Comparison of ENCODE assay signal across 12 cellular contexts in the genomic region with DNA sequence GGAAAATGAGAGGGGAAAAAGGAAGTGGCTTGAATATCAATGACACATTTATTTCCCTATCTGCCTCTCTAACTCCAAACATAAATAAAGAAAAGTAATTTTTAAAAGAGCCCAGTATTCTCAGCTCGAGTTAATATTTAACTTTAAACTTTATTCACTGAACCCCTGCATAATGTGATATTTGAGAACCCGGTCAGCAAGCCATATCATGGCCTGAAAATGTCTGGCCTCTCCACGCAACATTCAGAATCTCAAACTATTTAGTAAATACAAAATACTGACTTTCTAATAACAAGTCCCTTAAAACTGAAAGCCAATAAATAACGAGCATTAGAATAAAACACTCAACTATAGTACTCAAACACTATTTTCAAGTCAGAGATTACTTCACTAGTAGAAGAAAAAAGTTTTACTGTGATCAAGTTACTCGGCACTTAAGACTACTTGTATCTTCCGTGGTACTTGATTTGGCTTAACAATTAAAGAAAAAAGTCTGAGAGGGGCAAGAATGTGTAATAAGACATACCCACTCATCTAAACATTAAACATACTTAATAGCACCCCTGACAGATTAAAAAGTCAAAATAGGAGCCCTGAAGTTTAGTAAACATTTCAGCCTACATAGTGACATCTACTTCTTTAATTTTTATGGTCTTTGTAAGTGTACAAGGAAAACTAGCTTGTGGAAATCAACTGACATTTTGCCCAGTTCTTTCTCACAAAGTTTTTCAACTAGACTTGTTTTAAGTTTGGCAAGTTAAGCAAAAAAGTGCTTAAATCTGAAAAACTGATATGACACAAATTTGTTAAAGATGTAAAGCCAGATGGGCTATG. TPM values are rescaled to one million over a fixed set of nuclear protein-coding genes. Genes with fewer than 3 reads are reported as not detected.
A peak's percentile ranks its signal among the peaks of the same experiment; 100 is the strongest.
DNase-seq lines count a peak whose midpoint lies in the region; ATAC-seq, FAIRE-seq and TF ChIP-seq lines count a peak whose summit lies in the region.
"Had no signal": no experiment of that assay in that cellular context is flagged by ENCODE, and none has a peak within 500 bp of the region (broad histone marks: within the 10 kb centered on the region; RNA-seq: fewer than 3 reads in every experiment).

No MANE protein-coding gene starts in this region.

- no peak overlapping the region; the same call in 1 of the 2 replicates for H3K9ac ChIP-seq in SK-N-SH

- no peak for FAIRE-seq in bronchial epithelial cell (lab: Jason Lieb, UNC)
- FAIRE-seq: A204.1, GM12878, TTC549 had no signal

- peaks cover 25 to 73% of the 10 kb centered on the region in 2 experiments; a peak in 3 of 4 replicates for H3K4me1 ChIP-seq in SK-N-SH (ENCODE audit: control insufficient read depth in 1 of 2, insufficient read depth in 2 of 2, low read depth in 1 of 2, low read length in 1 of 2)
- peaks cover 81% of the 10 kb centered on the region for H3K4me1 ChIP-seq in lower lobe of right lung

- H3K9me2 ChIP-seq in SK-N-SH = no peaks in the 10 kb centered on the region

- intact Hi-C loops in lower lobe of right lung (cut with DNase I) = no loop called here

- peak overlapping the region; percentile 54 for H3K4me3 Mint-ChIP-seq in type B pancreatic cell

- TF ChIP-seq EP300 in SK-N-SH (IDR thresholded peaks at IDR 0.05; ENCODE audit: borderline replicate concordance in 1 of 2, low read depth in 1 of 2, low read length in 1 of 2) = no peak

- no peak overlapping the region; a peak in 1 of 4 replicates for H3K4me3 ChIP-seq in SK-N-SH (ENCODE audit: low read depth in 2 of 2, low read length in 1 of 2)
- no peak overlapping the region for H3K4me3 ChIP-seq in bronchial epithelial cell (ENCODE audit: low read depth, low read length)
- H3K4me3 ChIP-seq in lower lobe of right lung = peak overlapping the region; percentile 6
- H3K4me3 ChIP-seq in brain microvascular endothelial cell (ENCODE audit: low read depth, low read length) = no peak overlapping the region
- H3K4me3 ChIP-seq: GM12878 had no signal

- peaks cover 100% of the 10 kb centered on the region for H3K79me2 ChIP-seq in SK-N-SH (ENCODE audit: insufficient read depth)

- no peaks in the 10 kb centered on the region for H3K9me3 Mint-ChIP-seq in type B pancreatic cell

- no peak for TF ChIP-seq RAD21 in SK-N-SH (IDR thresholded peaks at IDR 0.05; ENCODE audit: low read length)

- H3K27ac ChIP-seq in SK-N-SH (ENCODE audit: low read depth in 2 of 2, low read length in 1 of 2) (peak overlapping the region; percentile 11 to 30; a peak in 2 of 4 replicates), lower lobe of right lung (peak overlapping the region; percentile 68), brain microvascular endothelial cell (no peak overlapping the region)

- H3K4me2 ChIP-seq in SK-N-SH = peak overlapping the region; percentile 29

- no peaks in the 10 kb centered on the region for H3K27me3 Mint-ChIP-seq in type B pancreatic cell

- H4K20me1 ChIP-seq in SK-N-SH (ENCODE audit: insufficient read depth) = peaks cover 100% of the 10 kb centered on the region

- H3K27ac Mint-ChIP-seq in type B pancreatic cell = peak overlapping the region; percentile 73

- H3K36me3 ChIP-seq in SK-N-SH (replicated peaks in 1 of 2; ENCODE audit: control insufficient read depth in 1 of 2, insufficient read depth in 2 of 2, low read length in 1 of 2) (peaks cover 4 to 37% of the 10 kb centered on the region in 2 experiments), bronchial epithelial cell (ENCODE audit: control insufficient read depth, insufficient read depth, low read length) (no peaks in the 10 kb centered on the region), lower lobe of right lung (no peaks in the 10 kb centered on the region), brain microvascular endothelial cell (replicated peaks) (no peaks in the 10 kb centered on the region)

- H3K4me1 Mint-ChIP-seq in type B pancreatic cell (ENCODE audit: unreplicated experiment) = peaks cover 59% of the 10 kb centered on the region

- CTCF ChIA-PET in SK-N-SH (lab: Yijun Ruan, JAX) = interaction anchor here (0.6 to 13.2 kb wide), 6 partner anchors 12 to 942 kb away, joined by 3 to 215 read pairs (median 6); no protein-coding TSS in a partner anchor

- no peaks in the 10 kb centered on the region for H3K36me3 Mint-ChIP-seq in type B pancreatic cell

- H3K27me3 ChIP-seq in SK-N-SH (ENCODE audit: insufficient read depth) = no peaks in the 10 kb centered on the region
- H3K27me3 ChIP-seq in bronchial epithelial cell (ENCODE audit: control insufficient read depth, insufficient read depth, low read length) = no peaks in the 10 kb centered on the region
- no peaks in the 10 kb centered on the region for H3K27me3 ChIP-seq in lower lobe of right lung (ENCODE audit: low read depth)
- H3K27me3 ChIP-seq in brain microvascular endothelial cell (replicated peaks) = no peaks in the 10 kb centered on the region

- POLR2A ChIA-PET in SK-N-SH (lab: Yijun Ruan, JAX) = no interaction called here

- H3F3A ChIP-seq in SK-N-SH (replicated peaks; ENCODE audit: insufficient read depth) = peaks cover 49% of the 10 kb centered on the region

- no peaks in the 10 kb centered on the region for H3K9me3 ChIP-seq in SK-N-SH
- H3K9me3 ChIP-seq in lower lobe of right lung = no peaks in the 10 kb centered on the region

- DNase-seq in SK-N-SH = no peak
- peak; percentile 26 for DNase-seq in bronchial epithelial cell (ENCODE audit: low read depth)
- no peak for DNase-seq in lower lobe of right lung
- no peak for DNase-seq in type B pancreatic cell (ENCODE audit: extremely low spot score, unreplicated experiment)
- no peak for DNase-seq in activated CD8-positive, alpha-beta memory T cell treated with anti-CD3 and anti-CD28 coated beads for 24 hours
- no peak for DNase-seq in NOMO-1 (lab: John Stamatoyannopoulos, UW; ENCODE audit: unreplicated experiment in 2 of 2)
- no peak for DNase-seq in brain microvascular endothelial cell
- DNase-seq: NCI-H226 had no signal

- no peak overlapping the region for H2AFZ ChIP-seq in SK-N-SH (ENCODE audit: low read depth)

- 75% methylated on average over 6 of the region's 6 CpGs for WGBS in SK-N-SH (ENCODE audit: low lambda C conversion rate)

- TF ChIP-seq CTCF in SK-N-SH (IDR thresholded peaks at IDR 0.05) = no peak
- no peak for TF ChIP-seq CTCF in bronchial epithelial cell (IDR thresholded peaks at IDR 0.05; ENCODE audit: insufficient read depth, low read length, severe bottlenecking)
- TF ChIP-seq CTCF in lower lobe of right lung (IDR thresholded peaks at IDR 0.05) = no peak
- no peak for TF ChIP-seq CTCF in type B pancreatic cell (conservative IDR thresholded peaks at IDR 0.05)
- no peak for TF ChIP-seq CTCF in brain microvascular endothelial cell (IDR thresholded peaks at IDR 0.05; ENCODE audit: low read depth, low read length, missing control alignments)

- ATAC-seq in SK-N-SH treated with all-trans-retinoic acid at 6 μM for 48 hours (no peak), lower lobe of right lung (no peak)

- in situ Hi-C loops in brain microvascular endothelial cell (cut with HindIII; ENCODE audit: low pct_ligation_motif_present, low sequenced_read_pairs) = no loop called here

TF ChIP-seq in SK-N-SH, 30 proteins besides CTCF, POLR2A, EP300 and RAD21 (continues in another document):
- TF ChIP-seq RXRA (IDR thresholded peaks at IDR 0.05; ENCODE audit: borderline replicate concordance, low read depth) (no peak), MEF2A (IDR thresholded peaks at IDR 0.05; ENCODE audit: borderline replicate concordance, low read depth) (no peak), RFX5 (IDR thresholded peaks at IDR 0.05; ENCODE audit: low read length) (no peak), MXI1 (IDR thresholded peaks at IDR 0.05; ENCODE audit: low read depth, low read length) (no peak), NRF1 (IDR thresholded peaks at IDR 0.05; ENCODE audit: low read depth, low read length) (no peak), CHD2 (IDR thresholded peaks at IDR 0.05; ENCODE audit: low read length, partially characterized antibody) (no peak)
- TF ChIP-seq, protein P1, sequence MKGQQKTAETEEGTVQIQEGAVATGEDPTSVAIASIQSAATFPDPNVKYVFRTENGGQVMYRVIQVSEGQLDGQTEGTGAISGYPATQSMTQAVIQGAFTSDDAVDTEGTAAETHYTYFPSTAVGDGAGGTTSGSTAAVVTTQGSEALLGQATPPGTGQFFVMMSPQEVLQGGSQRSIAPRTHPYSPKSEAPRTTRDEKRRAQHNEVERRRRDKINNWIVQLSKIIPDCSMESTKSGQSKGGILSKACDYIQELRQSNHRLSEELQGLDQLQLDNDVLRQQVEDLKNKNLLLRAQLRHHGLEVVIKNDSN (IDR thresholded peaks at IDR 0.05; ENCODE audit: borderline replicate concordance, low read depth) = no peak
- TF ChIP-seq, protein P2, sequence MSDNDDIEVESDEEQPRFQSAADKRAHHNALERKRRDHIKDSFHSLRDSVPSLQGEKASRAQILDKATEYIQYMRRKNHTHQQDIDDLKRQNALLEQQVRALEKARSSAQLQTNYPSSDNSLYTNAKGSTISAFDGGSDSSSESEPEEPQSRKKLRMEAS (IDR thresholded peaks at IDR 0.05; ENCODE audit: low read depth) = no peak

TF ChIP-seq in SK-N-SH treated with all-trans-retinoic acid at 6 μM for 48 hours, 23 proteins besides CTCF, POLR2A, EP300 and RAD21:
- TF ChIP-seq, protein P3, sequence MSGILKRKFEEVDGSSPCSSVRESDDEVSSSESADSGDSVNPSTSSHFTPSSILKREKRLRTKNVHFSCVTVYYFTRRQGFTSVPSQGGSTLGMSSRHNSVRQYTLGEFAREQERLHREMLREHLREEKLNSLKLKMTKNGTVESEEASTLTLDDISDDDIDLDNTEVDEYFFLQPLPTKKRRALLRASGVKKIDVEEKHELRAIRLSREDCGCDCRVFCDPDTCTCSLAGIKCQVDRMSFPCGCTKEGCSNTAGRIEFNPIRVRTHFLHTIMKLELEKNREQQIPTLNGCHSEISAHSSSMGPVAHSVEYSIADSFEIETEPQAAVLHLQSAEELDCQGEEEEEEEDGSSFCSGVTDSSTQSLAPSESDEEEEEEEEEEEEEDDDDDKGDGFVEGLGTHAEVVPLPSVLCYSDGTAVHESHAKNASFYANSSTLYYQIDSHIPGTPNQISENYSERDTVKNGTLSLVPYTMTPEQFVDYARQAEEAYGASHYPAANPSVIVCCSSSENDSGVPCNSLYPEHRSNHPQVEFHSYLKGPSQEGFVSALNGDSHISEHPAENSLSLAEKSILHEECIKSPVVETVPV (CRISPR knock-in tag; IDR thresholded peaks at IDR 0.05) = no peak
- no peak for TF ChIP-seq ZNF565 (CRISPR knock-in tag; conservative IDR thresholded peaks at IDR 0.05; ENCODE audit: low read depth)
- TF ChIP-seq ZNF70 (CRISPR knock-in tag; IDR thresholded peaks at IDR 0.05) = no peak

RNA-seq across cellular contexts. Expression of a gene that starts 38.3 kb away (rescaled TPM):
- 225 and 315 TPM in 2 replicates for polyA plus RNA-seq in SK-N-SH (2012; rRNA removed)
- 554 and 729 TPM in 2 replicates for polyA plus RNA-seq in SK-N-SH (2012; cell fraction: cytosol; rRNA removed)
- 502 and 652 TPM in 2 replicates for polyA plus RNA-seq in SK-N-SH (2012; cell fraction: nucleus; rRNA removed)
- total RNA-seq in bronchial epithelial cell (106 and 162 TPM in 2 replicates), lower lobe of right lung (317 TPM), type B pancreatic cell (ENCODE audit: low replicate concordance) (187 and 222 TPM in 2 replicates)
